9 cellular contexts compared by ENCODE assay signal in genomic region chr3:16240229-16241023, GRCh38. TPM values are rescaled to one million over a fixed set of nuclear protein-coding genes. Genes with fewer than 3 reads are reported as not detected.
A peak's percentile ranks its signal among the peaks of the same experiment; 100 is the strongest.
DNase-seq lines count a peak whose midpoint lies in the region; ATAC-seq and TF ChIP-seq lines count a peak whose summit lies in the region.
"Had no signal": no experiment of that assay in that cellular context is flagged by ENCODE, and none has a peak within 500 bp of the region (broad histone marks: within the 10 kb centered on the region; RNA-seq: fewer than 3 reads in every experiment).

No MANE protein-coding gene starts in this region.

- ATAC-seq in PC-3 (peak; percentile 75), HG02981 (IDR thresholded peaks at IDR 0.05; ENCODE audit: unreplicated experiment) (no peak)

- H3K27ac ChIP-seq in PC-3 (ENCODE audit: low read length) (peak overlapping the region; percentile 35), skin epidermis (peak overlapping the region in 12 of 21 experiments; percentile 1 to 80 (median 28))

- POLR2A ChIA-PET in PC-3 (lab: Charles Lee; ENCODE audit: unreplicated experiment): no interaction called here

- CTCF ChIA-PET in PC-3 (lab: Charles Lee): no interaction called here

- H3K4me3 ChIP-seq in PC-3 (ENCODE audit: low read length) (no peak overlapping the region), skin epidermis (no peak overlapping the region)

- peak overlapping the region; percentile 15; the same call in 1 of the 2 replicates for H3K4me2 ChIP-seq in PC-3 (ENCODE audit: low read length)

- TF ChIP-seq CTCF in PC-3 (conservative IDR thresholded peaks at IDR 0.05; ENCODE audit: low read depth, low read length): no peak

- no peaks in the 10 kb centered on the region for H4K20me1 ChIP-seq in PC-3 (ENCODE audit: low read length)

- H3K9me2 ChIP-seq in PC-3 (replicated peaks; ENCODE audit: low read length): no peaks in the 10 kb centered on the region

- no peaks in the 10 kb centered on the region for H3K36me3 ChIP-seq in PC-3 (ENCODE audit: low read depth, low read length)

- no peak overlapping the region for H3K9ac ChIP-seq in PC-3 (ENCODE audit: low read length)

- DNase-seq in GM04504 (ENCODE audit: low read depth): peak; percentile 56
- DNase-seq in PC-3: peak; percentile 88
- peak; percentile 87 for DNase-seq in fibroblast of gingiva (ENCODE audit: low read depth)
- no peak for DNase-seq in stimulated activated CD4-positive, alpha-beta T cell treated with anti-CD3 and anti-CD28 coated beads, Interleukin-12 subunit alpha, Interleukin-12 subunit beta, amount 100 ng/mL, for 4 hours
- DNase-seq in medulla oblongata (ENCODE audit: extremely low spot score): no peak
- DNase-seq in GM19238 (ENCODE audit: insufficient read length, low spot score): no peak
- DNase-seq: activated naive CD4-positive, alpha-beta T cell treated with Interleukin-2 at 50 U/mL for 16 hours had no signal

- intact Hi-C loops in PC-3 (cut with micrococcal nuclease): loop anchor here (10.0 kb wide), 1 partner anchor 606 kb away; no protein-coding TSS in a partner anchor

- no TSS peak for BruUV-seq in PC-3 (replicated peaks; lab: Mats Ljungman, UMichigan)

- H3F3A ChIP-seq in PC-3 (ENCODE audit: low read length, unreplicated experiment): no peaks in the 10 kb centered on the region

- no peaks in the 10 kb centered on the region for H3K79me2 ChIP-seq in PC-3 (ENCODE audit: low read length)

- peaks cover 33% of the 10 kb centered on the region for H3K4me1 ChIP-seq in PC-3 (ENCODE audit: insufficient read depth, low read length)

- H2AFZ ChIP-seq in PC-3 (ENCODE audit: low read length): no peak overlapping the region

- no peaks in the 10 kb centered on the region for H3K9me3 ChIP-seq in PC-3 (ENCODE audit: low read length)

- H3K27me3 ChIP-seq in PC-3 (ENCODE audit: low read length): no peaks in the 10 kb centered on the region

RNA-seq across cellular contexts. Expression of gene DPH3, which starts 24.3 kb away (rescaled TPM):
- total RNA-seq in PC-3 (2014; rRNA removed): 8.1 and 10.2 TPM in 2 replicates

RNA-seq across cellular contexts. Expression of gene OXNAD1, which starts 24.6 kb away (rescaled TPM):
- total RNA-seq in PC-3 (2014; rRNA removed): 17.6 and 20.5 TPM in 2 replicates

Comparison
In these comparisons a context has a peak if more than half of its experiments do, and no peak if none do; other contexts are left out.
1. DNase-seq: peak in GM04504 (single experiment), PC-3 (single experiment) and fibroblast of gingiva (single experiment); none in stimulated activated CD4-positive, alpha-beta T cell treated with anti-CD3 and anti-CD28 coated beads, Interleukin-12 subunit alpha, Interleukin-12 subunit beta, amount 100 ng/mL, for 4 hours (single experiment), medulla oblongata (single experiment) and GM19238 (single experiment).